ENCODE assay signal across 7 cellular contexts in the genomic region with DNA sequence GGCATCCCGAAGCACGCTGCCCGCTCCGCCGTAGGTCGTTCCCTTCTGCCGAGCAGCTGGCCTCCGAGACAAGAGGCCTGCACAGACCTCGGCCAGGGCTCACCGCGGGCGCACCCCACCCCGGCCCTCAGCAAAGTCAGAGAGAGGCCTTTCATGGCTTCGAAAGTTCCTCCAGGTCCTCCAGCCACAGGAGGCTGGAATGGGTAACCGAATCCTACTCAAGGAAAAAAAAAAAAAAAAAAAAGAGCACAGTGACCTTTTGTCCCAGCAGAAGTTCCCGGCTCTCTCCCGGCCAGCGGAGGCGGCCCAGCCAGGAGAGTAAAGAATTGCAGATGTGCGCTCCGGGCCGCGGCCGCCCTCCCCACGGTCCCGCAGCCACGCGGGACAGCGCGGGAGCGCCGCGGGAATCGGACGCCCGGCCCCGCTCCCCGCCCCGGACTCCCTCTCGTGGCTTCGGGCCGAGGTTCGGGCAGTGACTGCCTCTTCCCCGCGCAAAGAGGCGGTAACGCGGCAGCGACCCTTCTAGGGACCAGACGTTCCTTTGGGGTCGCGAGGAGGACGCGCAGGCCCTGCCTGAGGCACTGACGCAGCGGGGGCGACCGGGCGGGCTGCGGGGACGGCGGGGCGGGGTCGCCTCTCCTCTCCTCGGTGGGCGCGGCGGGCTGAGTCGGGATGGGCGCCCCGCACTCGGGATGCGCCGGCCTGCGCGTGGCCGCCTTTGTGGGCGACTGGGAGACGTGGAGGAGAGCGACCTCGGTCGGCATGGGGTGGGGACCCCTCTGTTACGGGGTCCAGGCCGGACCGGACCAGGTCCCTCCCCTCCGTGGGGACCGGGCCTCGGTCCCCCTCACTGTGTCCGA. TPM values are rescaled to one million over a fixed set of nuclear protein-coding genes. Genes with fewer than 3 reads are reported as not detected.
DNase-seq lines count a peak whose midpoint lies in the region; ATAC-seq and TF ChIP-seq lines count a peak whose summit lies in the region.

No MANE protein-coding gene starts in this region.

- CTCF ChIA-PET in HEK293T (lab: Yijun Ruan, JAX), result interaction anchor here (1.0 to 2.5 kb wide), 2 partner anchors 24 to 118 kb away, joined by 4 to 7 read pairs; no protein-coding TSS in a partner anchor

- no peaks in the 10 kb centered on the region for H3K36me3 Mint-ChIP-seq in activated T-cell treated with anti-CD3 and anti-CD28 coated beads, Interleukin-2, amount 50 U/mL, for 4 hours (ENCODE audit: insufficient read depth)

- peak overlapping the region; percentile 75 for H3K27ac ChIP-seq in left ventricle myocardium inferior (replicated peaks)

- TF ChIP-seq CTCF in left ventricle myocardium inferior (IDR thresholded peaks at IDR 0.05; ENCODE audit: borderline replicate concordance), result no peak

- peak; percentile 1 to 3 for ATAC-seq in activated T-cell treated with anti-CD3 and anti-CD28 coated beads, Interleukin-2, amount 50 U/mL, for 4 hours
- ATAC-seq in sciatic nerve (peak; percentile 33), HG02981 (IDR thresholded peaks at IDR 0.05; ENCODE audit: unreplicated experiment) (no peak), HG02763 (IDR thresholded peaks at IDR 0.05; ENCODE audit: unreplicated experiment) (no peak)

- DNase-seq in HEK293T (ENCODE audit: extremely low spot score) (peak; percentile 55), left ventricle myocardium inferior (peak; percentile 59), sciatic nerve (ENCODE audit: low spot score) (no peak)
- DNase-seq in activated T-cell treated with anti-CD3 and anti-CD28 coated beads, Interleukin-2, amount 50 U/mL, for 4 hours, result no peak
- no peak for DNase-seq in activated CD4-positive, alpha-beta T cell treated with anti-CD3 and anti-CD28 coated beads, Interleukin-2, amount 50 U/mL, for 1 hour

- H3K4me3 ChIP-seq in left ventricle myocardium inferior, result peak overlapping the region; percentile 76

- no peaks in the 10 kb centered on the region for H3K9me3 Mint-ChIP-seq in activated T-cell treated with anti-CD3 and anti-CD28 coated beads, Interleukin-2, amount 50 U/mL, for 4 hours

- H3K27me3 Mint-ChIP-seq in activated T-cell treated with anti-CD3 and anti-CD28 coated beads, Interleukin-2, amount 50 U/mL, for 4 hours (ENCODE audit: low read depth), result peaks cover 52% of the 10 kb centered on the region

- POLR2A ChIA-PET in HEK293T (lab: Yijun Ruan, JAX), result no interaction called here

- peaks cover 5% of the 10 kb centered on the region for H3K4me1 Mint-ChIP-seq in activated T-cell treated with anti-CD3 and anti-CD28 coated beads, Interleukin-2, amount 50 U/mL, for 4 hours (ENCODE audit: low read depth)

- peak overlapping the region; percentile 67 for H3K4me3 Mint-ChIP-seq in activated T-cell treated with anti-CD3 and anti-CD28 coated beads, Interleukin-2, amount 50 U/mL, for 4 hours

- no peaks in the 10 kb centered on the region for H3K9me3 ChIP-seq in left ventricle myocardium inferior (replicated peaks)

- H3K27me3 ChIP-seq in left ventricle myocardium inferior (ENCODE audit: low read depth), result peaks cover 66% of the 10 kb centered on the region

- H3K4me1 ChIP-seq in left ventricle myocardium inferior, result peaks cover 44% of the 10 kb centered on the region

- intact Hi-C loops in left ventricle myocardium inferior (cut with micrococcal nuclease), result no loop called here
- intact Hi-C loops in sciatic nerve (cut with DNase I), result loop anchor here (5.0 kb wide), 1 partner anchor 435 kb away; no protein-coding TSS in a partner anchor

- no peaks in the 10 kb centered on the region for H3K36me3 ChIP-seq in left ventricle myocardium inferior

TF ChIP-seq in HEK293T, 16 proteins besides CTCF, POLR2A, EP300 and RAD21:
- TF ChIP-seq ARNT (IDR thresholded peaks at IDR 0.05), result no peak
- no peak for TF ChIP-seq SP1 (IDR thresholded peaks at IDR 0.05)
- peak; percentile 92 for TF ChIP-seq ZNF384 (IDR thresholded peaks at IDR 0.05)
- TF ChIP-seq TARDBP (IDR thresholded peaks at IDR 0.05), result 0 out of 2 replicates have a peak, but pooled peaks have one; percentile 20
- TF ChIP-seq HDGF (IDR thresholded peaks at IDR 0.05; ENCODE audit: borderline replicate concordance), result no peak
- TF ChIP-seq CTBP1 (IDR thresholded peaks at IDR 0.05; ENCODE audit: borderline replicate concordance), result no peak
- no peak for TF ChIP-seq L3MBTL2 (conservative IDR thresholded peaks at IDR 0.05)
- TF ChIP-seq FOXK2 (IDR thresholded peaks at IDR 0.05), result no peak
- no peak for TF ChIP-seq PKNOX1 (IDR thresholded peaks at IDR 0.05)
- TF ChIP-seq SUZ12 (IDR thresholded peaks at IDR 0.05), result no peak
- no peak for TF ChIP-seq NFRKB (IDR thresholded peaks at IDR 0.05)

RNA-seq across cellular contexts. Expression of gene GFPT2, which starts 0.8 kb away (rescaled TPM):
- under 1 TPM; 0.30 to 0.48 (median 0.34) TPM for total RNA-seq in activated T-cell treated with anti-CD3 and anti-CD28 coated beads, Interleukin-2, amount 50 U/mL, for 4 hours
- total RNA-seq in left ventricle myocardium inferior (8.4 TPM), sciatic nerve (39.8 TPM)

Comparison
In these comparisons a context has a peak if more than half of its experiments do, and no peak if none do; other contexts are left out.
1. DNase-seq: peak in HEK293T (single experiment) and left ventricle myocardium inferior (single experiment); none in activated T-cell treated with anti-CD3 and anti-CD28 coated beads, Interleukin-2, amount 50 U/mL, for 4 hours (single experiment), sciatic nerve (single experiment) and activated CD4-positive, alpha-beta T cell treated with anti-CD3 and anti-CD28 coated beads, Interleukin-2, amount 50 U/mL, for 1 hour (single experiment).
2. ATAC-seq: peak in activated T-cell treated with anti-CD3 and anti-CD28 coated beads, Interleukin-2, amount 50 U/mL, for 4 hours (2 of 2) and sciatic nerve (single experiment); none in HG02981 (single experiment) and HG02763 (single experiment).